ENCODE assay signal across 22 cellular contexts in genomic region chr4:155304375-155304774, GRCh38.
A peak's percentile ranks its signal among the peaks of the same experiment; 100 is the strongest.
DNase-seq lines count a peak whose midpoint lies in the region; ATAC-seq and TF ChIP-seq lines count a peak whose summit lies in the region.
"Had no signal": no experiment of that assay in that cellular context is flagged by ENCODE, and none has a peak within 500 bp of the region (broad histone marks: within the 10 kb centered on the region; RNA-seq: fewer than 3 reads in every experiment).

No MANE protein-coding gene starts in this region.

- H3K27me3 ChIP-seq in gastrocnemius medialis: no peaks in the 10 kb centered on the region
- H3K27me3 ChIP-seq: BE2C, SJCRH30 had no signal

- ATAC-seq in sciatic nerve (peak; percentile 76), gastrocnemius medialis (no peak), GM18861 (IDR thresholded peaks at IDR 0.05; ENCODE audit: unreplicated experiment) (no peak), HG03135 (IDR thresholded peaks at IDR 0.05; ENCODE audit: unreplicated experiment) (no peak)
- ATAC-seq: GM12878 had no signal

- no peaks in the 10 kb centered on the region for H3K4me1 Mint-ChIP-seq in Calu3 (ENCODE audit: low read depth, unreplicated experiment)
- H3K4me1 Mint-ChIP-seq: IgD-negative memory B cell had no signal

- no peak for TF ChIP-seq POLR2A in gastrocnemius medialis (IDR thresholded peaks at IDR 0.05)

- no peaks in the 10 kb centered on the region for H3K36me3 Mint-ChIP-seq in Calu3 (ENCODE audit: insufficient read depth, unreplicated experiment)
- H3K36me3 Mint-ChIP-seq: IgD-negative memory B cell had no signal

- TF ChIP-seq CTCF in Calu3 (IDR thresholded peaks at IDR 0.05; ENCODE audit: unreplicated experiment) (no peak), RWPE1 (conservative IDR thresholded peaks at IDR 0.05; ENCODE audit: low read depth) (no peak), gastrocnemius medialis (IDR thresholded peaks at IDR 0.05 in 4 of 5, conservative IDR thresholded peaks at IDR 0.05 in 1 of 5) (no peak)

- H3K27me3 Mint-ChIP-seq in Calu3 (ENCODE audit: unreplicated experiment): no peaks in the 10 kb centered on the region
- H3K27me3 Mint-ChIP-seq: CD4-positive, alpha-beta T cell; IgD-negative memory B cell had no signal

- CTCF ChIA-PET in Calu3 (lab: Charles Lee) (no interaction called here), RWPE1 (lab: Yijun Ruan, JAX) (no interaction called here)

- peaks cover under 1% of the 10 kb centered on the region for H3K9me3 Mint-ChIP-seq in Calu3 (ENCODE audit: low read depth, unreplicated experiment)

- H3K4me3 ChIP-seq in gastrocnemius medialis: no peak overlapping the region
- H3K4me3 ChIP-seq: GM12878, PC-9, SJCRH30 had no signal

- POLR2A ChIA-PET in RWPE1 (lab: Yijun Ruan, JAX; ENCODE audit: low non-redundant PET): no interaction called here

- no peaks in the 10 kb centered on the region for H3K9me3 ChIP-seq in gastrocnemius medialis
- H3K9me3 ChIP-seq: BE2C, Caco-2, SJCRH30 had no signal

- no peaks in the 10 kb centered on the region for H3K36me3 ChIP-seq in gastrocnemius medialis
- H3K36me3 ChIP-seq: BE2C, SJCRH30 had no signal

- BruUV-seq in Calu3 (replicated peaks; lab: Mats Ljungman, UMichigan): no TSS peak

- in situ Hi-C loops in gastrocnemius medialis (cut with MboI; ENCODE audit: low sequenced_read_pairs in 4 of 4): no loop called here

- peak; percentile 7 for DNase-seq in Calu3
- DNase-seq in RWPE1 (ENCODE audit: low spot score): peak; percentile 0
- DNase-seq in epithelial cell of prostate (ENCODE audit: low read depth, low spot score): peak; percentile 18
- DNase-seq in sciatic nerve (ENCODE audit: low spot score): no peak
- DNase-seq in gastrocnemius medialis: no peak
- no peak for DNase-seq in NCI-H526 treated with DMSO at 0.1 percent for 48 hours (lab: John Stamatoyannopoulos, UW)
- DNase-seq: BE2C; Caco-2; CD4-positive, alpha-beta T cell; DMS53; EL; MM.1S; NCI-H1105; NCI-H2081; NCI-H510A; NCI-H774; PC-9 had no signal

- no peaks in the 10 kb centered on the region for H3K4me1 ChIP-seq in gastrocnemius medialis
- H3K4me1 ChIP-seq: BE2C, SJCRH30 had no signal

- H3K27ac ChIP-seq in RWPE1 (no peak overlapping the region), epithelial cell of prostate (no peak overlapping the region), gastrocnemius medialis (no peak overlapping the region)
- H3K27ac ChIP-seq: PC-9, SJCRH30 had no signal

- intact Hi-C loops in Calu3 (cut with micrococcal nuclease; ENCODE audit: unreplicated experiment): no loop called here
- intact Hi-C loops in sciatic nerve (cut with DNase I): no loop called here
- intact Hi-C loops in gastrocnemius medialis (cut with DNase I; ENCODE audit: low total_unique reads): no loop called here

- H3K4me3 Mint-ChIP-seq in Calu3 (ENCODE audit: low read depth, unreplicated experiment): no peak overlapping the region
- H3K4me3 Mint-ChIP-seq: CD4-positive, alpha-beta T cell; IgD-negative memory B cell had no signal

- H3K27ac Mint-ChIP-seq in Calu3 (ENCODE audit: unreplicated experiment): no peak overlapping the region
- H3K27ac Mint-ChIP-seq: CD4-positive, alpha-beta T cell; IgD-negative memory B cell had no signal

Comparison
In these comparisons a context has a peak if more than half of its experiments do, and no peak if none do; other contexts are left out.
1. DNase-seq: peak in Calu3 (single experiment), RWPE1 (single experiment) and epithelial cell of prostate (single experiment); none in sciatic nerve (single experiment), gastrocnemius medialis (0 of 2) and NCI-H526 treated with DMSO at 0.1 percent for 48 hours (single experiment).